In the genomic region with DNA sequence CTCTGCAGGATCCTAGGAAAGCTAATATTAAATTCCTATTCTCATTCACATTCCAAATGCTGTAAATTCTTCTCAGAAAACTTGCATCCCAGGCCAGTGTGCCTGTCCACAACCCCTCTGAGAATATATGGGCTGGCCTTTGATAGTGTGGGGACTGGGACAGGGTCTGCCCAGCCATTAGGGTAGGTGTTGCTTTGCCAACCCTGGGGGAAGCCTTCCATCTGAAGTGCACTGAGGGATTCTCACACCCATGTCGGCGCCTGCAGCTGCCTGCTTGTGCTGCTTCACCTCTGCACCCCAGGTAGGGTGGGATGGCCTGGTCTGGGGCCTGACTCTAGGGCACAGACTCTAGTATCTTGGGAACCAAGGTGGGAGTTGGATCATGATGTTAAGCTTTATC, we compare ENCODE assay signal across 7 cellular contexts.
"Had no signal": no experiment of that assay in that cellular context is flagged by ENCODE, and none has a peak within 500 bp of the region (broad histone marks: within the 10 kb centered on the region; RNA-seq: fewer than 3 reads in every experiment).

No MANE protein-coding gene starts in this region.

- DNase-seq: GM23248, GOT3, H7, HFFc6 had no signal

- H3K4me3 Mint-ChIP-seq: HFFc6, IgD-negative memory B cell had no signal

- H3K27ac Mint-ChIP-seq: HFFc6, IgD-negative memory B cell had no signal

- ATAC-seq: HCT116, HepG2 had no signal

- H3K27me3 Mint-ChIP-seq: IgD-negative memory B cell had no signal

- H3K9me3 Mint-ChIP-seq: HFFc6, IgD-negative memory B cell had no signal
